ENCODE assay signal across 17 cellular contexts in the genomic region with DNA sequence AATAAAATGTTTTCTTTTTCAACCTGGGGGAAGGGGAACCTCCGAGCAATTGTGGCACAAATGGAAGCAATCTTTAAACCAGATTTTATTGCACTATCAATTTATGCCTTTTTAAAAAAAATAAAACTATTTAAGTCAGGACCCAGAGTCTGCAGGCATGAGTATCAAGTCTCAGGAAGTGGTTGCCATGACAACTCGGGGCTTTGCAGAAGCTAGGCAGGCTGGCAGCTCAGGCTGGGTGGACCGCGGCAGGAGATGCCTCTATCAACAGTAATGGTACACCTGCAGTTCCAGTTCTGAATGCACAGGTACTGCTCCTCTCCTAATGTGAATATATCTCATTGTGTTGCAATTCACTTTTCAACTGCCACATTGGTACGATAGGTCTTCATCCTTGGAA.
DNase-seq lines count a peak whose midpoint lies in the region; ATAC-seq and TF ChIP-seq lines count a peak whose summit lies in the region.
"Had no signal": no experiment of that assay in that cellular context is flagged by ENCODE, and none has a peak within 500 bp of the region (broad histone marks: within the 10 kb centered on the region; RNA-seq: fewer than 3 reads in every experiment).

No MANE protein-coding gene starts in this region.

- no TSS peak for BruUV-seq in OCI-LY7 (replicated peaks; lab: Mats Ljungman, UMichigan)

- ATAC-seq in HG03039 (IDR thresholded peaks at IDR 0.05; ENCODE audit: unreplicated experiment): no peak
- no peak for ATAC-seq in stimulated activated effector memory CD8-positive, alpha-beta T cell treated with anti-CD3 and anti-CD28 coated beads, Interleukin-12 subunit alpha, Interleukin-12 subunit beta, amount 100 ng/mL, for 72 hours
- ATAC-seq: activated naive CD4-positive, alpha-beta T cell treated with anti-CD3 and anti-CD28 coated beads, Interleukin-2, amount 50 U/mL, for 72 hours; PC-3; stimulated activated memory B cell treated with anti-CD40 and anti-IgM and Interleukin-4, amounts not matched to agents 10 μg/mL and 1 μg/mL and 100 μg/mL, for 72 hours had no signal

- H4K20me1 ChIP-seq in OCI-LY7 (ENCODE audit: insufficient read depth, low read length): no peaks in the 10 kb centered on the region

- no peaks in the 10 kb centered on the region for H3K36me3 Mint-ChIP-seq in stimulated activated effector memory CD8-positive, alpha-beta T cell treated with anti-CD3 and anti-CD28 coated beads, Interleukin-12 subunit alpha, Interleukin-12 subunit beta, amount 100 ng/mL, for 72 hours
- H3K36me3 Mint-ChIP-seq: stimulated activated memory B cell treated with anti-CD40 and anti-IgM and Interleukin-4, amounts not matched to agents 10 μg/mL and 1 μg/mL and 100 μg/mL, for 72 hours had no signal

- no peak overlapping the region for H3K27ac Mint-ChIP-seq in stimulated activated effector memory CD8-positive, alpha-beta T cell treated with anti-CD3 and anti-CD28 coated beads, Interleukin-12 subunit alpha, Interleukin-12 subunit beta, amount 100 ng/mL, for 72 hours
- H3K27ac Mint-ChIP-seq: activated naive CD4-positive, alpha-beta T cell treated with anti-CD3 and anti-CD28 coated beads, Interleukin-2, amount 50 U/mL, for 72 hours; nephron; stimulated activated memory B cell treated with anti-CD40 and anti-IgM and Interleukin-4, amounts not matched to agents 10 μg/mL and 1 μg/mL and 100 μg/mL, for 72 hours had no signal

- TF ChIP-seq CTCF in OCI-LY7 (conservative IDR thresholded peaks at IDR 0.05; ENCODE audit: low read length): no peak

- H3K27ac ChIP-seq in OCI-LY7 (ENCODE audit: low read depth, low read length, poor library complexity, severe bottlenecking): no peak overlapping the region
- H3K27ac ChIP-seq: sigmoid colon had no signal

- H3K9me3 ChIP-seq in OCI-LY7 (ENCODE audit: low read length): no peaks in the 10 kb centered on the region

- POLR2A ChIA-PET in OCI-LY7 (lab: Charles Lee): no interaction called here

- H3K9me2 ChIP-seq in OCI-LY7 (ENCODE audit: insufficient read depth, low read length): no peaks in the 10 kb centered on the region

- DNase-seq in DMS79 treated with DMSO at 0.1 percent for 48 hours (lab: John Stamatoyannopoulos, UW) (peak; percentile 42), HT1080 (ENCODE audit: low read depth) (peak; percentile 24), OCI-LY7 (ENCODE audit: low spot score) (peak; percentile 3), inferior parietal cortex (ENCODE audit: extremely low spot score) (peak; percentile 22), H4 (ENCODE audit: low spot score) (no peak), SKM-1 (lab: John Stamatoyannopoulos, UW; ENCODE audit: unreplicated experiment) (no peak)
- no peak for DNase-seq in stimulated activated effector memory CD8-positive, alpha-beta T cell treated with anti-CD3 and anti-CD28 coated beads, Interleukin-12 subunit alpha, Interleukin-12 subunit beta, amount 100 ng/mL, for 72 hours (ENCODE audit: low spot score in 2 of 2)
- DNase-seq: activated CD4-positive, CD25-positive, alpha-beta regulatory T cell; activated CD8-positive, alpha-beta memory T cell treated with anti-CD3 and anti-CD28 coated beads, Interleukin-2, amount 50 U/mL, for 4 hours; effector CD4-positive, alpha-beta T cell; NCI-H1048; PC-3; sigmoid colon had no signal

- no peaks in the 10 kb centered on the region for H3K4me1 Mint-ChIP-seq in stimulated activated effector memory CD8-positive, alpha-beta T cell treated with anti-CD3 and anti-CD28 coated beads, Interleukin-12 subunit alpha, Interleukin-12 subunit beta, amount 100 ng/mL, for 72 hours
- H3K4me1 Mint-ChIP-seq: stimulated activated memory B cell treated with anti-CD40 and anti-IgM and Interleukin-4, amounts not matched to agents 10 μg/mL and 1 μg/mL and 100 μg/mL, for 72 hours had no signal

- no peak overlapping the region for H2AFZ ChIP-seq in OCI-LY7 (ENCODE audit: low read length)

- peaks cover 20% of the 10 kb centered on the region for H3K9me3 Mint-ChIP-seq in stimulated activated effector memory CD8-positive, alpha-beta T cell treated with anti-CD3 and anti-CD28 coated beads, Interleukin-12 subunit alpha, Interleukin-12 subunit beta, amount 100 ng/mL, for 72 hours
- H3K9me3 Mint-ChIP-seq: nephron had no signal

- no peak overlapping the region for H3K4me3 Mint-ChIP-seq in stimulated activated effector memory CD8-positive, alpha-beta T cell treated with anti-CD3 and anti-CD28 coated beads, Interleukin-12 subunit alpha, Interleukin-12 subunit beta, amount 100 ng/mL, for 72 hours
- H3K4me3 Mint-ChIP-seq: nephron; stimulated activated memory B cell treated with anti-CD40 and anti-IgM and Interleukin-4, amounts not matched to agents 10 μg/mL and 1 μg/mL and 100 μg/mL, for 72 hours had no signal

- CTCF ChIA-PET in OCI-LY7 (lab: Charles Lee; ENCODE audit: unreplicated experiment): no interaction called here

- no peak overlapping the region for H3K4me3 ChIP-seq in OCI-LY7 (ENCODE audit: low read depth, low read length, poor library complexity, severe bottlenecking)
- H3K4me3 ChIP-seq: sigmoid colon had no signal

- H3K79me2 ChIP-seq in OCI-LY7 (ENCODE audit: insufficient read depth, low read depth, low read length): no peaks in the 10 kb centered on the region

- no peaks in the 10 kb centered on the region for H3K36me3 ChIP-seq in OCI-LY7 (ENCODE audit: insufficient read depth, low read length)
- H3K36me3 ChIP-seq: sigmoid colon had no signal

- H3K4me1 ChIP-seq in OCI-LY7 (ENCODE audit: insufficient read depth, low read length, poor library complexity, severe bottlenecking): no peaks in the 10 kb centered on the region
- H3K4me1 ChIP-seq: sigmoid colon had no signal

- intact Hi-C loops in OCI-LY7 (cut with micrococcal nuclease; ENCODE audit: unreplicated experiment): no loop called here

- no peak overlapping the region for H3K4me2 ChIP-seq in OCI-LY7 (ENCODE audit: low read length)

Comparison
In these comparisons a context has a peak if more than half of its experiments do, and no peak if none do; other contexts are left out.
1. DNase-seq: peak in DMS79 treated with DMSO at 0.1 percent for 48 hours (single experiment), HT1080 (single experiment), OCI-LY7 (single experiment) and inferior parietal cortex (single experiment); none in H4 (single experiment), SKM-1 (single experiment) and stimulated activated effector memory CD8-positive, alpha-beta T cell treated with anti-CD3 and anti-CD28 coated beads, Interleukin-12 subunit alpha, Interleukin-12 subunit beta, amount 100 ng/mL, for 72 hours (0 of 2).